In the genomic region with DNA sequence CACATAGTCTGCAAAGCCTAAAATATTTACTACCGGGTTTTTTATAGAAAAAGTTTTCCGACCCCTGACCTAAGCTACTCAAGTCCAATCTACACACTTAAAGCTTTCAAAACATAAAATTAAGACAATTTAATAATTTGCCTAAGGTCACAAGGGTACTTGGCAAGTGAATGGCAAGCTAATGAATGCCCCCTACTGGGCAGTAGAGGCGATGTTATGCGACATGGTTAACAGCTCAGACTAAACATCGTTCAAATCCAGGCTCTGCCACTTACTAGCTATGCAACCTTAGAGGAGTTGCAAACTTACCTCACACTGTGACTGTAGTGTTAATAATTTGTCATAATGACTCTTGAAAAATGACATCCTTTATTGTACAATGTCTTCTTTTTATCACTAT, we compare ENCODE assay signal across 8 cellular contexts.
DNase-seq lines count a peak whose midpoint lies in the region; ATAC-seq and TF ChIP-seq lines count a peak whose summit lies in the region.

No MANE protein-coding gene starts in this region.

- CTCF ChIA-PET in A673 (lab: Charles Lee), result interaction anchor here (1.0 to 2.3 kb wide), 2 partner anchors 51 to 484 kb away, joined by 3 to 10 read pairs; no protein-coding TSS in a partner anchor

- no peak overlapping the region for H3K4me3 ChIP-seq in A673 (ENCODE audit: low read depth, low read length, poor library complexity, severe bottlenecking)
- no peak overlapping the region for H3K4me3 ChIP-seq in brain microvascular endothelial cell (ENCODE audit: low read depth, low read length)
- H3K4me3 ChIP-seq in liver (ENCODE audit: low read depth in 1 of 3, low read length in 3 of 3), result no peak overlapping the region

- H3K27me3 ChIP-seq in A673 (replicated peaks; ENCODE audit: insufficient read depth, low read depth, low read length, poor library complexity), result peaks cover 73% of the 10 kb centered on the region
- H3K27me3 ChIP-seq in brain microvascular endothelial cell (replicated peaks), result no peaks in the 10 kb centered on the region
- peaks cover 0 to 3% (median 0%) of the 10 kb centered on the region in 4 donors for H3K27me3 ChIP-seq in liver (ENCODE audit: control insufficient read depth in 4 of 4, insufficient read depth in 4 of 4, low read length in 3 of 4)

- TF ChIP-seq RAD21 in liver (IDR thresholded peaks at IDR 0.05), result peak; percentile 68 to 82

- no peak overlapping the region for H3K9ac ChIP-seq in liver (ENCODE audit: low read depth in 1 of 2, low read length in 2 of 2)

- WGBS in liver, result 46% methylated on average over 5 of the region's 5 CpGs

- H3K36me3 ChIP-seq in A673 (ENCODE audit: insufficient read depth, low read length, poor library complexity, severe bottlenecking) (no peaks in the 10 kb centered on the region), brain microvascular endothelial cell (replicated peaks) (no peaks in the 10 kb centered on the region), liver (ENCODE audit: control insufficient read depth in 4 of 4, insufficient read depth in 3 of 4, low read depth in 1 of 4, low read length in 3 of 4) (no peaks in the 10 kb centered on the region)

- no TSS peak for BruUV-seq in A673 (replicated peaks; lab: Mats Ljungman, UMichigan)

- H3K9me3 ChIP-seq in A673 (ENCODE audit: low read depth, low read length, poor library complexity, severe bottlenecking), result no peaks in the 10 kb centered on the region
- H3K9me3 ChIP-seq in liver (ENCODE audit: control insufficient read depth in 4 of 4, low read length in 3 of 4), result no peaks in the 10 kb centered on the region

- POLR2A ChIA-PET in A673 (lab: Charles Lee; ENCODE audit: low non-redundant PET), result no interaction called here

- DNase-seq in A673 (ENCODE audit: low spot score) (peak; percentile 52), NCI-H510A (lab: John Stamatoyannopoulos, UW) (peak; percentile 26), brain microvascular endothelial cell (peak; percentile 22)

- peak; percentile 70 for TF ChIP-seq CTCF in A673 (conservative IDR thresholded peaks at IDR 0.05; ENCODE audit: low read depth, low read length)
- peak; percentile 80 for TF ChIP-seq CTCF in brain microvascular endothelial cell (IDR thresholded peaks at IDR 0.05; ENCODE audit: low read depth, low read length, missing control alignments)
- TF ChIP-seq CTCF in liver (IDR thresholded peaks at IDR 0.05; ENCODE audit: low read depth, low read length, missing input control), result peak; percentile 55

- H3K4me1 ChIP-seq in A673 (ENCODE audit: insufficient read depth, low read length, poor library complexity, severe bottlenecking) (no peaks in the 10 kb centered on the region), liver (ENCODE audit: control insufficient read depth in 4 of 4, insufficient read depth in 4 of 4, low read length in 3 of 4) (peaks cover 0 to 1% (median 0%) of the 10 kb centered on the region in 4 donors)

- intact Hi-C loops in A673 (cut with micrococcal nuclease; ENCODE audit: unreplicated experiment), result loop anchor here (5.0 kb wide), 1 partner anchor 483 kb away; no protein-coding TSS in a partner anchor

- no peak overlapping the region for H3K27ac ChIP-seq in A673 (ENCODE audit: low read depth, low read length, poor library complexity, severe bottlenecking)
- no peak overlapping the region for H3K27ac ChIP-seq in brain microvascular endothelial cell
- H3K27ac ChIP-seq in liver (ENCODE audit: low read depth in 1 of 2, low read length in 2 of 2), result no peak overlapping the region

- ATAC-seq in GM19395 (IDR thresholded peaks at IDR 0.05; ENCODE audit: unreplicated experiment) (peak; percentile 71), GM19463 (IDR thresholded peaks at IDR 0.05; ENCODE audit: unreplicated experiment) (no peak), HG03095 (IDR thresholded peaks at IDR 0.05; ENCODE audit: unreplicated experiment) (no peak), GM18909 (IDR thresholded peaks at IDR 0.05; ENCODE audit: poor library complexity, unreplicated experiment) (no peak)

- in situ Hi-C loops in brain microvascular endothelial cell (cut with HindIII; ENCODE audit: low pct_ligation_motif_present, low sequenced_read_pairs), result no loop called here

TF ChIP-seq in liver, 16 proteins besides CTCF, POLR2A, EP300 and RAD21:
- TF ChIP-seq, protein P1, sequence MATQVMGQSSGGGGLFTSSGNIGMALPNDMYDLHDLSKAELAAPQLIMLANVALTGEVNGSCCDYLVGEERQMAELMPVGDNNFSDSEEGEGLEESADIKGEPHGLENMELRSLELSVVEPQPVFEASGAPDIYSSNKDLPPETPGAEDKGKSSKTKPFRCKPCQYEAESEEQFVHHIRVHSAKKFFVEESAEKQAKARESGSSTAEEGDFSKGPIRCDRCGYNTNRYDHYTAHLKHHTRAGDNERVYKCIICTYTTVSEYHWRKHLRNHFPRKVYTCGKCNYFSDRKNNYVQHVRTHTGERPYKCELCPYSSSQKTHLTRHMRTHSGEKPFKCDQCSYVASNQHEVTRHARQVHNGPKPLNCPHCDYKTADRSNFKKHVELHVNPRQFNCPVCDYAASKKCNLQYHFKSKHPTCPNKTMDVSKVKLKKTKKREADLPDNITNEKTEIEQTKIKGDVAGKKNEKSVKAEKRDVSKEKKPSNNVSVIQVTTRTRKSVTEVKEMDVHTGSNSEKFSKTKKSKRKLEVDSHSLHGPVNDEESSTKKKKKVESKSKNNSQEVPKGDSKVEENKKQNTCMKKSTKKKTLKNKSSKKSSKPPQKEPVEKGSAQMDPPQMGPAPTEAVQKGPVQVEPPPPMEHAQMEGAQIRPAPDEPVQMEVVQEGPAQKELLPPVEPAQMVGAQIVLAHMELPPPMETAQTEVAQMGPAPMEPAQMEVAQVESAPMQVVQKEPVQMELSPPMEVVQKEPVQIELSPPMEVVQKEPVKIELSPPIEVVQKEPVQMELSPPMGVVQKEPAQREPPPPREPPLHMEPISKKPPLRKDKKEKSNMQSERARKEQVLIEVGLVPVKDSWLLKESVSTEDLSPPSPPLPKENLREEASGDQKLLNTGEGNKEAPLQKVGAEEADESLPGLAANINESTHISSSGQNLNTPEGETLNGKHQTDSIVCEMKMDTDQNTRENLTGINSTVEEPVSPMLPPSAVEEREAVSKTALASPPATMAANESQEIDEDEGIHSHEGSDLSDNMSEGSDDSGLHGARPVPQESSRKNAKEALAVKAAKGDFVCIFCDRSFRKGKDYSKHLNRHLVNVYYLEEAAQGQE (IDR thresholded peaks at IDR 0.05), result no peak
- TF ChIP-seq YY1 (IDR thresholded peaks at IDR 0.05), result no peak
- no peak for TF ChIP-seq SP1 (IDR thresholded peaks at IDR 0.05)
- no peak for TF ChIP-seq TAF1 (conservative IDR thresholded peaks at IDR 0.05)
- no peak for TF ChIP-seq GABPA (IDR thresholded peaks at IDR 0.05 in 1 of 2, conservative IDR thresholded peaks at IDR 0.05 in 1 of 2)
- no peak for TF ChIP-seq ZBTB33 (IDR thresholded peaks at IDR 0.05)
- no peak for TF ChIP-seq ATF3 (IDR thresholded peaks at IDR 0.05)
- no peak for TF ChIP-seq FOXA1 (IDR thresholded peaks at IDR 0.05)
- no peak for TF ChIP-seq HNF4A (conservative IDR thresholded peaks at IDR 0.05)
- no peak for TF ChIP-seq JUND (IDR thresholded peaks at IDR 0.05)
- no peak for TF ChIP-seq RXRA (IDR thresholded peaks at IDR 0.05)
- TF ChIP-seq FOXA2 (IDR thresholded peaks at IDR 0.05), result no peak
- no peak for TF ChIP-seq HNF4G (IDR thresholded peaks at IDR 0.05)
- TF ChIP-seq EGR1 (IDR thresholded peaks at IDR 0.05; ENCODE audit: low read depth in 2 of 2), result no peak
